Comparison of ENCODE assay signal across 14 cellular contexts in the genomic region with DNA sequence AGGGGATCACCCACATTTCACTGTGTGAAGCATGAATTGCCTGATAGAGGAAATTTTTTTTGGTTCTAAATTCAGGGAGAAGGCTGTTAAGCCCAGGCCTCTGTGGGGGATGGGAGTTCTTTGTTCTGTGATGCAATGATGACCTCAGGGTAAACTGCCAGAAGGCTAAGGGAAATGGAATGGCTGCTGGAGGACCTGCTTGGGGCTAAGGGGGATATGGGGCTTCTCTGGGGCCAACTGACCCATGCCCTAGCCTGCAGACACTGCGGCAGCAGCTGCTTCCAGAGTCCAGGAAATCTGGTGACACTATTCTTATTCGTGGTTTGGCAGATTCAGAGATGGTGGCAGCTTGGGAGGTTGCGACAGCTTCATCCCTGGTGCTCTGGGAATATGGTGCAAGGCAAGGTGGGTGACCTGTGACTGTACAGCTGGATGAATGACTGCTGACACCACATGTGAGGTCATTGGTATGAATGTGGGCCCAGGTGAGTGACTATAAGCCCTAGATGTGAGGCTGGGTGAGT. TPM values are rescaled to one million over a fixed set of nuclear protein-coding genes. Genes with fewer than 3 reads are reported as not detected.
DNase-seq lines count a peak whose midpoint lies in the region; ATAC-seq, FAIRE-seq and TF ChIP-seq lines count a peak whose summit lies in the region.
"Had no signal": no experiment of that assay in that cellular context is flagged by ENCODE, and none has a peak within 500 bp of the region (broad histone marks: within the 10 kb centered on the region; RNA-seq: fewer than 3 reads in every experiment).

No MANE protein-coding gene starts in this region.

- no peak for TF ChIP-seq CTCF in fibroblast of the aortic adventitia (IDR thresholded peaks at IDR 0.05; ENCODE audit: insufficient read depth, low read length)

- no peak overlapping the region for H3K4me3 ChIP-seq in fibroblast of the aortic adventitia (ENCODE audit: low read depth, low read length)
- H3K4me3 ChIP-seq: coronary artery, SK-N-MC had no signal

- DNase-seq in A172 (ENCODE audit: low spot score): peak; percentile 14
- peak; percentile 41 for DNase-seq in HPDE6-E6E7 (ENCODE audit: extremely low spot score)
- peak; percentile 50 for DNase-seq in SKM-1 (lab: John Stamatoyannopoulos, UW; ENCODE audit: unreplicated experiment)
- peak; percentile 35 for DNase-seq in fibroblast of the aortic adventitia (ENCODE audit: low read depth)
- DNase-seq in NCI-H510A treated with DMSO at 0.1 percent for 48 hours (lab: John Stamatoyannopoulos, UW): no peak
- DNase-seq in H54 (ENCODE audit: insufficient read length, low spot score): no peak
- DNase-seq: activated CD4-positive, alpha-beta T cell treated with anti-CD3 and anti-CD28 coated beads for 48 hours; activated naive CD4-positive, alpha-beta T cell; NCI-H446 treated with DMSO at 0.1 percent for 48 hours had no signal

- no peak for TF ChIP-seq POLR2A in H54 (IDR thresholded peaks at IDR 0.05; ENCODE audit: low read depth, low read length)

- no peak for FAIRE-seq in H54 (lab: Jason Lieb, UNC)
- FAIRE-seq: G401.6 had no signal

- ATAC-seq in GM21360 (IDR thresholded peaks at IDR 0.05; ENCODE audit: unreplicated experiment): no peak
- ATAC-seq in GM21825 (IDR thresholded peaks at IDR 0.05; ENCODE audit: unreplicated experiment): no peak

RNA-seq across cellular contexts. Expression of gene VCP, which starts 30.3 kb away (rescaled TPM):
- 346 and 386 TPM in 2 replicates for total RNA-seq in A172 (2014; rRNA removed; shearing (Covaris generic))
- total RNA-seq in fibroblast of the aortic adventitia (ENCODE audit: low replicate concordance): 203 and 210 TPM in 2 replicates

RNA-seq across cellular contexts. Expression of gene FANCG, which starts 37.6 kb away (rescaled TPM):
- 46.1 and 73.2 TPM in 2 replicates for total RNA-seq in A172 (2014; rRNA removed; shearing (Covaris generic))
- 16.2 and 32.2 TPM in 2 replicates for total RNA-seq in fibroblast of the aortic adventitia (ENCODE audit: low replicate concordance)

RNA-seq across cellular contexts. Expression of gene DNAJB5, which starts 52.6 kb away (rescaled TPM):
- 3.3 and 6.7 TPM in 2 replicates for total RNA-seq in A172 (2014; rRNA removed; shearing (Covaris generic))
- 6.9 and 9.6 TPM in 2 replicates for total RNA-seq in fibroblast of the aortic adventitia (ENCODE audit: low replicate concordance)

RNA-seq across cellular contexts. Expression of gene PIGO, which starts 54.2 kb away (rescaled TPM):
- 16.6 and 20.8 TPM in 2 replicates for total RNA-seq in A172 (2014; rRNA removed; shearing (Covaris generic))
- total RNA-seq in fibroblast of the aortic adventitia (ENCODE audit: low replicate concordance): 8.9 and 12.1 TPM in 2 replicates

Comparison
In these comparisons a context has a peak if more than half of its experiments do, and no peak if none do; other contexts are left out.
1. DNase-seq: peak in A172 (single experiment), HPDE6-E6E7 (single experiment), SKM-1 (single experiment) and fibroblast of the aortic adventitia (single experiment); none in NCI-H510A treated with DMSO at 0.1 percent for 48 hours (single experiment) and H54 (single experiment).